ENCODE assay signal across 2 cellular contexts in the genomic region with DNA sequence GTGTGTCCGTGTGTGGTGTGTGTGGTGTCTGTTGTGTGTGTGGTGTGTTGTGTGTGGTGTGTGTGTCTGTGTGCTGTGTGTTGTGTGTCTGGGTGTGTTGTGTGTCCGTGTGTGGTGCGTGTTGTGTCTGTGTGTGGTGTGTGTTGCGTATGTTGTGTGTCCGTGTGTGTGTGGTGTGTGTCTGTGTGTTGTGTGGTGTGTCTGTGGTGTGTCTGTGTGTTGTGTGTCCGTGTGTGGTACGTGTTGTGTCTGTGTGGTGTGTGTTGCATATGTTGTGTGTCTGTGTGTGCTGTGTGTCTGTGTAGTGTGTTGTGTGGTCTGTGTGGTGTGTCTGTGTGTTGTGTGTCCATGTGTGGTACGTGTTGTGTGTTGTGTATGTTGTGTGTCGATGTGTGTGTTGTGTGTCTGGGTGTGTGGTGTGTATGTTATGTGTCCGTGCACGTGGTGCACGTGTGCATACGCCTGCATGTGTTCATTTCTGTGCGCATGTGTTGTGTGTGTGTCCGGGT.
A peak's percentile ranks its signal among the peaks of the same experiment; 100 is the strongest.
TF ChIP-seq lines count a peak whose summit lies in the region.

No MANE protein-coding gene starts in this region.

TF ChIP-seq in IMR-90, 13 proteins besides CTCF, POLR2A, EP300 and RAD21:
- no peak for TF ChIP-seq MAZ (IDR thresholded peaks at IDR 0.05; ENCODE audit: borderline replicate concordance, low read depth, low read length)
- TF ChIP-seq NFE2L2 (IDR thresholded peaks at IDR 0.05; ENCODE audit: low read depth, low read length): no peak
- no peak for TF ChIP-seq CHD1 (IDR thresholded peaks at IDR 0.05; ENCODE audit: low read depth, low read length)
- no peak for TF ChIP-seq CEBPB (IDR thresholded peaks at IDR 0.05; ENCODE audit: low read depth, low read length)
- TF ChIP-seq MAFK (IDR thresholded peaks at IDR 0.05; ENCODE audit: low read depth, low read length): no peak
- no peak for TF ChIP-seq FOS (IDR thresholded peaks at IDR 0.05; ENCODE audit: low read depth, low read length)
- TF ChIP-seq MXI1 (IDR thresholded peaks at IDR 0.05; ENCODE audit: borderline replicate concordance, low read depth, low read length): no peak
- TF ChIP-seq, protein P1, sequence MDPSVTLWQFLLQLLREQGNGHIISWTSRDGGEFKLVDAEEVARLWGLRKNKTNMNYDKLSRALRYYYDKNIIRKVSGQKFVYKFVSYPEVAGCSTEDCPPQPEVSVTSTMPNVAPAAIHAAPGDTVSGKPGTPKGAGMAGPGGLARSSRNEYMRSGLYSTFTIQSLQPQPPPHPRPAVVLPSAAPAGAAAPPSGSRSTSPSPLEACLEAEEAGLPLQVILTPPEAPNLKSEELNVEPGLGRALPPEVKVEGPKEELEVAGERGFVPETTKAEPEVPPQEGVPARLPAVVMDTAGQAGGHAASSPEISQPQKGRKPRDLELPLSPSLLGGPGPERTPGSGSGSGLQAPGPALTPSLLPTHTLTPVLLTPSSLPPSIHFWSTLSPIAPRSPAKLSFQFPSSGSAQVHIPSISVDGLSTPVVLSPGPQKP (IDR thresholded peaks at IDR 0.05; ENCODE audit: borderline replicate concordance, low read depth, low read length): no peak

TF ChIP-seq in K562, 482 proteins besides CTCF, POLR2A, EP300 and RAD21 (continues in another document):
- TF ChIP-seq ADNP (tag; IDR thresholded peaks at IDR 0.05): peak; percentile 71; the same call in 1 of the 2 replicates
- peak; percentile 4; the same call in 1 of the 2 replicates for TF ChIP-seq OTX1 (CRISPR knock-in tag; IDR thresholded peaks at IDR 0.05)
- TF ChIP-seq, protein P2, sequence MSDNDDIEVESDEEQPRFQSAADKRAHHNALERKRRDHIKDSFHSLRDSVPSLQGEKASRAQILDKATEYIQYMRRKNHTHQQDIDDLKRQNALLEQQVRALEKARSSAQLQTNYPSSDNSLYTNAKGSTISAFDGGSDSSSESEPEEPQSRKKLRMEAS (CRISPR knock-in tag; IDR thresholded peaks at IDR 0.05): peak; percentile 75
- TF ChIP-seq TCF7 (IDR thresholded peaks at IDR 0.05; ENCODE audit: borderline replicate concordance): no peak
- no peak for TF ChIP-seq SMAD2 (IDR thresholded peaks at IDR 0.05; ENCODE audit: low read depth, low read length)
- no peak for TF ChIP-seq ZNF165 (CRISPR knock-in tag; IDR thresholded peaks at IDR 0.05; ENCODE audit: borderline replicate concordance)
- peak; percentile 42; the same call in 1 of the 2 replicates for TF ChIP-seq BCOR (IDR thresholded peaks at IDR 0.05)
- TF ChIP-seq C11orf30 (IDR thresholded peaks at IDR 0.05; ENCODE audit: low read depth): no peak
- TF ChIP-seq, protein P3, sequence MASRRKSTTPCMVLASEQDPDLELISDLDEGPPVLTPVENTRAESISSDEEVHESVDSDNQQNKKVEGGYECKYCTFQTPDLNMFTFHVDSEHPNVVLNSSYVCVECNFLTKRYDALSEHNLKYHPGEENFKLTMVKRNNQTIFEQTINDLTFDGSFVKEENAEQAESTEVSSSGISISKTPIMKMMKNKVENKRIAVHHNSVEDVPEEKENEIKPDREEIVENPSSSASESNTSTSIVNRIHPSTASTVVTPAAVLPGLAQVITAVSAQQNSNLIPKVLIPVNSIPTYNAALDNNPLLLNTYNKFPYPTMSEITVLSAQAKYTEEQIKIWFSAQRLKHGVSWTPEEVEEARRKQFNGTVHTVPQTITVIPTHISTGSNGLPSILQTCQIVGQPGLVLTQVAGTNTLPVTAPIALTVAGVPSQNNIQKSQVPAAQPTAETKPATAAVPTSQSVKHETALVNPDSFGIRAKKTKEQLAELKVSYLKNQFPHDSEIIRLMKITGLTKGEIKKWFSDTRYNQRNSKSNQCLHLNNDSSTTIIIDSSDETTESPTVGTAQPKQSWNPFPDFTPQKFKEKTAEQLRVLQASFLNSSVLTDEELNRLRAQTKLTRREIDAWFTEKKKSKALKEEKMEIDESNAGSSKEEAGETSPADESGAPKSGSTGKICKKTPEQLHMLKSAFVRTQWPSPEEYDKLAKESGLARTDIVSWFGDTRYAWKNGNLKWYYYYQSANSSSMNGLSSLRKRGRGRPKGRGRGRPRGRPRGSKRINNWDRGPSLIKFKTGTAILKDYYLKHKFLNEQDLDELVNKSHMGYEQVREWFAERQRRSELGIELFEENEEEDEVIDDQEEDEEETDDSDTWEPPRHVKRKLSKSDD (conservative IDR thresholded peaks at IDR 0.05; ENCODE audit: low read length): no peak
- TF ChIP-seq CBX8 (IDR thresholded peaks at IDR 0.05; ENCODE audit: borderline replicate concordance, extremely low read depth, low read depth, low read length, poor library complexity, severe bottlenecking): no peak
- TF ChIP-seq, protein P4, sequence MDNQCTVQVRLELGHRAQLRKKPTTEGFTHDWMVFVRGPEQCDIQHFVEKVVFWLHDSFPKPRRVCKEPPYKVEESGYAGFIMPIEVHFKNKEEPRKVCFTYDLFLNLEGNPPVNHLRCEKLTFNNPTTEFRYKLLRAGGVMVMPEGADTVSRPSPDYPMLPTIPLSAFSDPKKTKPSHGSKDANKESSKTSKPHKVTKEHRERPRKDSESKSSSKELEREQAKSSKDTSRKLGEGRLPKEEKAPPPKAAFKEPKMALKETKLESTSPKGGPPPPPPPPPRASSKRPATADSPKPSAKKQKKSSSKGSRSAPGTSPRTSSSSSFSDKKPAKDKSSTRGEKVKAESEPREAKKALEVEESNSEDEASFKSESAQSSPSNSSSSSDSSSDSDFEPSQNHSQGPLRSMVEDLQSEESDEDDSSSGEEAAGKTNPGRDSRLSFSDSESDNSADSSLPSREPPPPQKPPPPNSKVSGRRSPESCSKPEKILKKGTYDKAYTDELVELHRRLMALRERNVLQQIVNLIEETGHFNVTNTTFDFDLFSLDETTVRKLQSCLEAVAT (IDR thresholded peaks at IDR 0.05): 0 out of 4 replicates have a peak, but pooled peaks of 1 of the 2 experiments have one; percentile 16
- TF ChIP-seq, protein P5, sequence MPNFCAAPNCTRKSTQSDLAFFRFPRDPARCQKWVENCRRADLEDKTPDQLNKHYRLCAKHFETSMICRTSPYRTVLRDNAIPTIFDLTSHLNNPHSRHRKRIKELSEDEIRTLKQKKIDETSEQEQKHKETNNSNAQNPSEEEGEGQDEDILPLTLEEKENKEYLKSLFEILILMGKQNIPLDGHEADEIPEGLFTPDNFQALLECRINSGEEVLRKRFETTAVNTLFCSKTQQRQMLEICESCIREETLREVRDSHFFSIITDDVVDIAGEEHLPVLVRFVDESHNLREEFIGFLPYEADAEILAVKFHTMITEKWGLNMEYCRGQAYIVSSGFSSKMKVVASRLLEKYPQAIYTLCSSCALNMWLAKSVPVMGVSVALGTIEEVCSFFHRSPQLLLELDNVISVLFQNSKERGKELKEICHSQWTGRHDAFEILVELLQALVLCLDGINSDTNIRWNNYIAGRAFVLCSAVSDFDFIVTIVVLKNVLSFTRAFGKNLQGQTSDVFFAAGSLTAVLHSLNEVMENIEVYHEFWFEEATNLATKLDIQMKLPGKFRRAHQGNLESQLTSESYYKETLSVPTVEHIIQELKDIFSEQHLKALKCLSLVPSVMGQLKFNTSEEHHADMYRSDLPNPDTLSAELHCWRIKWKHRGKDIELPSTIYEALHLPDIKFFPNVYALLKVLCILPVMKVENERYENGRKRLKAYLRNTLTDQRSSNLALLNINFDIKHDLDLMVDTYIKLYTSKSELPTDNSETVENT (CRISPR knock-in tag; IDR thresholded peaks at IDR 0.05): no peak
- TF ChIP-seq, protein P6, sequence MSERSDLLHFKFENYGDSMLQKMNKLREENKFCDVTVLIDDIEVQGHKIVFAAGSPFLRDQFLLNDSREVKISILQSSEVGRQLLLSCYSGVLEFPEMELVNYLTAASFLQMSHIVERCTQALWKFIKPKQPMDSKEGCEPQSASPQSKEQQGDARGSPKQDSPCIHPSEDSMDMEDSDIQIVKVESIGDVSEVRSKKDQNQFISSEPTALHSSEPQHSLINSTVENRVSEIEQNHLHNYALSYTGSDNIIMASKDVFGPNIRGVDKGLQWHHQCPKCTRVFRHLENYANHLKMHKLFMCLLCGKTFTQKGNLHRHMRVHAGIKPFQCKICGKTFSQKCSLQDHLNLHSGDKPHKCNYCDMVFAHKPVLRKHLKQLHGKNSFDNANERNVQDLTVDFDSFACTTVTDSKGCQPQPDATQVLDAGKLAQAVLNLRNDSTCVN (CRISPR knock-in tag; IDR thresholded peaks at IDR 0.05): peak; percentile 32; the same call in 1 of the 2 replicates
- TF ChIP-seq CBX1 (IDR thresholded peaks at IDR 0.05; ENCODE audit: low read depth): 0 out of 2 replicates have a peak, but pooled peaks have one; percentile 43
- no peak for TF ChIP-seq CBFA2T2 (conservative IDR thresholded peaks at IDR 0.05)
- TF ChIP-seq TSC22D4 (tag; IDR thresholded peaks at IDR 0.05): 0 out of 2 replicates have a peak, but pooled peaks have one; percentile 29
- TF ChIP-seq MYBL2 (IDR thresholded peaks at IDR 0.05; ENCODE audit: low read depth): peak; percentile 24; the same call in 1 of the 2 replicates
- no peak for TF ChIP-seq MYBL2 (CRISPR knock-in tag; IDR thresholded peaks at IDR 0.05; ENCODE audit: borderline replicate concordance)
- TF ChIP-seq NBN (IDR thresholded peaks at IDR 0.05; ENCODE audit: low read depth): no peak
- TF ChIP-seq, protein P7, sequence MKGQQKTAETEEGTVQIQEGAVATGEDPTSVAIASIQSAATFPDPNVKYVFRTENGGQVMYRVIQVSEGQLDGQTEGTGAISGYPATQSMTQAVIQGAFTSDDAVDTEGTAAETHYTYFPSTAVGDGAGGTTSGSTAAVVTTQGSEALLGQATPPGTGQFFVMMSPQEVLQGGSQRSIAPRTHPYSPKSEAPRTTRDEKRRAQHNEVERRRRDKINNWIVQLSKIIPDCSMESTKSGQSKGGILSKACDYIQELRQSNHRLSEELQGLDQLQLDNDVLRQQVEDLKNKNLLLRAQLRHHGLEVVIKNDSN (CRISPR knock-in tag; IDR thresholded peaks at IDR 0.05): peak; percentile 73
- TF ChIP-seq LARP7 (IDR thresholded peaks at IDR 0.05): peak; percentile 69; the same call in 1 of the 2 replicates
- no peak for TF ChIP-seq RBM39 (optimal IDR thresholded peaks at IDR 0.05; ENCODE audit: low read depth, low read length)
- TF ChIP-seq FOXA3 (CRISPR knock-in tag; conservative IDR thresholded peaks at IDR 0.05 in 1 of 2, IDR thresholded peaks at IDR 0.05 in 1 of 2): 0 out of 4 replicates have a peak, but pooled peaks of 1 of the 2 experiments have one; percentile 7
- no peak for TF ChIP-seq NFE2L1 (tag; IDR thresholded peaks at IDR 0.05; ENCODE audit: borderline replicate concordance, low read depth)
- peak; percentile 47; the same call in 1 of the 2 replicates for TF ChIP-seq IRF2 (CRISPR knock-in tag; IDR thresholded peaks at IDR 0.05)
- TF ChIP-seq CEBPG (CRISPR knock-in tag; IDR thresholded peaks at IDR 0.05): 0 out of 2 replicates have a peak, but pooled peaks have one; percentile 5
- no peak for TF ChIP-seq CEBPG (tag; conservative IDR thresholded peaks at IDR 0.05 in 1 of 2, IDR thresholded peaks at IDR 0.05 in 1 of 2)
- TF ChIP-seq EZH2 (IDR thresholded peaks at IDR 0.05; ENCODE audit: borderline replicate concordance, low read depth, low read length): no peak
- peak; percentile 63; the same call in 1 of the 2 replicates for TF ChIP-seq SMARCA5 (IDR thresholded peaks at IDR 0.05)
- TF ChIP-seq, protein P8, sequence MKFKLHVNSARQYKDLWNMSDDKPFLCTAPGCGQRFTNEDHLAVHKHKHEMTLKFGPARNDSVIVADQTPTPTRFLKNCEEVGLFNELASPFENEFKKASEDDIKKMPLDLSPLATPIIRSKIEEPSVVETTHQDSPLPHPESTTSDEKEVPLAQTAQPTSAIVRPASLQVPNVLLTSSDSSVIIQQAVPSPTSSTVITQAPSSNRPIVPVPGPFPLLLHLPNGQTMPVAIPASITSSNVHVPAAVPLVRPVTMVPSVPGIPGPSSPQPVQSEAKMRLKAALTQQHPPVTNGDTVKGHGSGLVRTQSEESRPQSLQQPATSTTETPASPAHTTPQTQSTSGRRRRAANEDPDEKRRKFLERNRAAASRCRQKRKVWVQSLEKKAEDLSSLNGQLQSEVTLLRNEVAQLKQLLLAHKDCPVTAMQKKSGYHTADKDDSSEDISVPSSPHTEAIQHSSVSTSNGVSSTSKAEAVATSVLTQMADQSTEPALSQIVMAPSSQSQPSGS (CRISPR knock-in tag; IDR thresholded peaks at IDR 0.05): peak; percentile 26; the same call in 1 of the 2 replicates
- peak; percentile 33 to 65; a peak in 2 of 4 replicates for TF ChIP-seq TRIM24 (IDR thresholded peaks at IDR 0.05)
- TF ChIP-seq PHF20 (IDR thresholded peaks at IDR 0.05; ENCODE audit: partially characterized antibody): peak; percentile 79
- TF ChIP-seq, protein P9, sequence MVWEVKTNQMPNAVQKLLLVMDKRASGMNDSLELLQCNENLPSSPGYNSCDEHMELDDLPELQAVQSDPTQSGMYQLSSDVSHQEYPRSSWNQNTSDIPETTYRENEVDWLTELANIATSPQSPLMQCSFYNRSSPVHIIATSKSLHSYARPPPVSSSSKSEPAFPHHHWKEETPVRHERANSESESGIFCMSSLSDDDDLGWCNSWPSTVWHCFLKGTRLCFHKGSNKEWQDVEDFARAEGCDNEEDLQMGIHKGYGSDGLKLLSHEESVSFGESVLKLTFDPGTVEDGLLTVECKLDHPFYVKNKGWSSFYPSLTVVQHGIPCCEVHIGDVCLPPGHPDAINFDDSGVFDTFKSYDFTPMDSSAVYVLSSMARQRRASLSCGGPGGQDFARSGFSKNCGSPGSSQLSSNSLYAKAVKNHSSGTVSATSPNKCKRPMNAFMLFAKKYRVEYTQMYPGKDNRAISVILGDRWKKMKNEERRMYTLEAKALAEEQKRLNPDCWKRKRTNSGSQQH (CRISPR knock-in tag; IDR thresholded peaks at IDR 0.05): no peak
- no peak for TF ChIP-seq KAT7 (CRISPR knock-in tag; IDR thresholded peaks at IDR 0.05; ENCODE audit: borderline replicate concordance)
- TF ChIP-seq, protein P10, sequence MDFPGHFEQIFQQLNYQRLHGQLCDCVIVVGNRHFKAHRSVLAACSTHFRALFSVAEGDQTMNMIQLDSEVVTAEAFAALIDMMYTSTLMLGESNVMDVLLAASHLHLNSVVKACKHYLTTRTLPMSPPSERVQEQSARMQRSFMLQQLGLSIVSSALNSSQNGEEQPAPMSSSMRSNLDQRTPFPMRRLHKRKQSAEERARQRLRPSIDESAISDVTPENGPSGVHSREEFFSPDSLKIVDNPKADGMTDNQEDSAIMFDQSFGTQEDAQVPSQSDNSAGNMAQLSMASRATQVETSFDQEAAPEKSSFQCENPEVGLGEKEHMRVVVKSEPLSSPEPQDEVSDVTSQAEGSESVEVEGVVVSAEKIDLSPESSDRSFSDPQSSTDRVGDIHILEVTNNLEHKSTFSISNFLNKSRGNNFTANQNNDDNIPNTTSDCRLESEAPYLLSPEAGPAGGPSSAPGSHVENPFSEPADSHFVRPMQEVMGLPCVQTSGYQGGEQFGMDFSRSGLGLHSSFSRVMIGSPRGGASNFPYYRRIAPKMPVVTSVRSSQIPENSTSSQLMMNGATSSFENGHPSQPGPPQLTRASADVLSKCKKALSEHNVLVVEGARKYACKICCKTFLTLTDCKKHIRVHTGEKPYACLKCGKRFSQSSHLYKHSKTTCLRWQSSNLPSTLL (IDR thresholded peaks at IDR 0.05): 0 out of 2 replicates have a peak, but pooled peaks have one; percentile 36
- TF ChIP-seq ETV6 (IDR thresholded peaks at IDR 0.05; ENCODE audit: borderline replicate concordance in 1 of 2, low read depth in 2 of 2, low read length in 1 of 2): no peak
- TF ChIP-seq ETV6 (CRISPR knock-in tag; IDR thresholded peaks at IDR 0.05; ENCODE audit: borderline replicate concordance): no peak
- TF ChIP-seq BHLHE40 (IDR thresholded peaks at IDR 0.05; ENCODE audit: low read length): no peak
